8 cellular contexts compared by ENCODE assay signal in the genomic region with DNA sequence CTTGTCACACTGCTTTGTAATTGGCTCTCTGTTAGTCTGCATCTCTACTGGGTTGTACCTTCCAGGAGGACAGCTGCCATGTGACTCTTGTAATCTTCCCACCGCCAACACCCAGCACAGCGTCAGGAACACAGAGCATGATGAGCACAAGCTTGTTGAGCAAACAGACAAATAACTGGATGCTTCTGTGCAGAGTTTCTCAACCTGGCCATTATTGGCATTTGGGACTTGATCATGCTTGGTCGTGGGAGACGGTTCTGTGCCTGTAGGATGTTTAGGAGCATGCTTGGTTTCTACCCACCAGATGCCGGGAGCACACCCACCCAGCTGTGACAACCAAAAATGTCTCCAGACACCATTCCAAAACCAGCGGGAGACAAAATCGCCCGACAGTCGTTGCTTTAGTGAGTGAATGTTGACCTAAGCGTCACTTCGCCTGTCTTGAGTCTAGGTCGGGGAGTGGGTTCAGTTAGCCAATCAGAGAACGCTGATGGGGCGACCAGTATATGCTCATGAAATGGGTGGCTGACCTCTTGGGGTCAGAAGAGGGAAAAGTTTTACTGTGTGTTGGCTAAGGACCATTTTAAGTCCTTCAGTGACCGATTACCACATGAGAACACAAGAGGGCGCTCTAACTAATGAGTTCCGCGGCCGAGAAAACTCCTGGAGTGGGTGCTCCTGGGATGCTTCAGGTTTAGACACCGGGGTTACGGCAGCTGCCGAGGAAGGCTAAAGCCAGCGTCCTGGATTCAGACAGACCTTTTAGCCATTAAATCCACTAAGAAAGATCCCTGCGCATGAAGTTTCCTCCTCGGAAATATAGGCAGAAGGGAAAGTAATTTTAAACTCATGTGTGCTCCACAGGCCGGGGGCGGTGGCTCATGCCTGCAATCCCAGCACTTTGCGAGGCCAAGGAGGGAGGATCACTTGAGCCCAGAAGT. TPM values are rescaled to one million over a fixed set of nuclear protein-coding genes. Genes with fewer than 3 reads are reported as not detected.
DNase-seq lines count a peak whose midpoint lies in the region; ATAC-seq and TF ChIP-seq lines count a peak whose summit lies in the region.

No MANE protein-coding gene starts in this region.

- no peaks in the 10 kb centered on the region for H3K9me2 ChIP-seq in Loucy (replicated peaks; ENCODE audit: low read depth, low read length)

- H3K4me3 ChIP-seq in Loucy (ENCODE audit: low read length, poor library complexity, severe bottlenecking) = no peak overlapping the region
- H3K4me3 ChIP-seq in foreskin fibroblast (ENCODE audit: low read depth in 1 of 2, low read length in 2 of 2) = peak overlapping the region; percentile 11 to 31
- no peak overlapping the region for H3K4me3 ChIP-seq in osteoblast (ENCODE audit: insufficient read depth, low read length)

- no peaks in the 10 kb centered on the region for H3K36me3 Mint-ChIP-seq in activated T-helper 17 cell treated with anti-CD3 and anti-CD28 coated beads, Interleukin-2, amount 50 U/mL, for 72 hours (ENCODE audit: low read depth)
- H3K36me3 Mint-ChIP-seq in type B pancreatic cell = no peaks in the 10 kb centered on the region

- H3K4me1 ChIP-seq in Loucy (ENCODE audit: insufficient read depth, low read length, poor library complexity, severe bottlenecking) (peaks cover under 1% of the 10 kb centered on the region), osteoblast (ENCODE audit: insufficient read depth, low read length) (peaks cover 3% of the 10 kb centered on the region)

- H3K4me1 Mint-ChIP-seq in activated T-helper 17 cell treated with anti-CD3 and anti-CD28 coated beads, Interleukin-2, amount 50 U/mL, for 72 hours = no peaks in the 10 kb centered on the region
- H3K4me1 Mint-ChIP-seq in type B pancreatic cell (ENCODE audit: unreplicated experiment) = peaks cover 7% of the 10 kb centered on the region

- no peak overlapping the region for H3K27ac Mint-ChIP-seq in activated T-helper 17 cell treated with anti-CD3 and anti-CD28 coated beads, Interleukin-2, amount 50 U/mL, for 72 hours
- H3K27ac Mint-ChIP-seq in type B pancreatic cell = peak overlapping the region; percentile 36

- DNase-seq in DMS53 treated with DMSO at 0.1 percent for 48 hours (lab: John Stamatoyannopoulos, UW; ENCODE audit: unreplicated experiment) = peak; percentile 62
- DNase-seq in RPMI7951 (ENCODE audit: low read depth) = peak; percentile 86
- peak; percentile 50 to 84 for DNase-seq in foreskin fibroblast
- peak; percentile 94 for DNase-seq in osteoblast (ENCODE audit: insufficient read length, low spot score, missing footprints)
- no peak for DNase-seq in type B pancreatic cell (ENCODE audit: extremely low spot score, unreplicated experiment)
- no peak for DNase-seq in cortex of kidney (lab: John Stamatoyannopoulos, UW)

- H3K4me2 ChIP-seq in Loucy (ENCODE audit: low read depth, low read length, poor library complexity, severe bottlenecking) (no peak overlapping the region), osteoblast (ENCODE audit: insufficient read depth, low read length) (peak overlapping the region; percentile 70)

- H3K9me3 ChIP-seq in Loucy (ENCODE audit: insufficient read depth, low read depth, low read length) (no peaks in the 10 kb centered on the region), osteoblast (ENCODE audit: low read depth, low read length) (no peaks in the 10 kb centered on the region)

- H3K9me3 Mint-ChIP-seq in activated T-helper 17 cell treated with anti-CD3 and anti-CD28 coated beads, Interleukin-2, amount 50 U/mL, for 72 hours = no peaks in the 10 kb centered on the region
- no peaks in the 10 kb centered on the region for H3K9me3 Mint-ChIP-seq in type B pancreatic cell

- peaks cover 21% of the 10 kb centered on the region; the same call in 1 of the 2 replicates for H3K36me3 ChIP-seq in Loucy (ENCODE audit: insufficient read depth, low read length)
- H3K36me3 ChIP-seq in osteoblast (ENCODE audit: insufficient read depth, low read length) = no peaks in the 10 kb centered on the region

- H3K27ac ChIP-seq in osteoblast (ENCODE audit: low read depth, low read length) = no peak overlapping the region

- TF ChIP-seq CTCF in Loucy (conservative IDR thresholded peaks at IDR 0.05; ENCODE audit: low read length) = peak; percentile 88
- TF ChIP-seq CTCF in foreskin fibroblast (IDR thresholded peaks at IDR 0.05; ENCODE audit: low read depth, low read length) = peak; percentile 70
- peak; percentile 88 for TF ChIP-seq CTCF in osteoblast (IDR thresholded peaks at IDR 0.05; ENCODE audit: extremely low read depth, low read depth, low read length)
- peak; percentile 87 for TF ChIP-seq CTCF in type B pancreatic cell (conservative IDR thresholded peaks at IDR 0.05)

- no peaks in the 10 kb centered on the region for H3K27me3 Mint-ChIP-seq in activated T-helper 17 cell treated with anti-CD3 and anti-CD28 coated beads, Interleukin-2, amount 50 U/mL, for 72 hours
- no peaks in the 10 kb centered on the region for H3K27me3 Mint-ChIP-seq in type B pancreatic cell

- no peak overlapping the region for H3K9ac ChIP-seq in Loucy (ENCODE audit: low read depth, low read length, poor library complexity, severe bottlenecking)

- H3K27me3 ChIP-seq in Loucy (ENCODE audit: insufficient read depth, low read length, poor library complexity, severe bottlenecking) = no peaks in the 10 kb centered on the region
- H3K27me3 ChIP-seq in osteoblast (ENCODE audit: insufficient read depth, low read length) = no peaks in the 10 kb centered on the region

- peak; percentile 44 for ATAC-seq in activated T-helper 17 cell treated with anti-CD3 and anti-CD28 coated beads, Interleukin-2, amount 50 U/mL, for 72 hours (replicated peaks)

- peak overlapping the region; percentile 17 for H3K4me3 Mint-ChIP-seq in activated T-helper 17 cell treated with anti-CD3 and anti-CD28 coated beads, Interleukin-2, amount 50 U/mL, for 72 hours
- no peak overlapping the region for H3K4me3 Mint-ChIP-seq in type B pancreatic cell

- H3F3A ChIP-seq in Loucy (ENCODE audit: low read depth) = no peaks in the 10 kb centered on the region

- H4K20me1 ChIP-seq in Loucy (ENCODE audit: insufficient read depth, low read length, poor library complexity, severe bottlenecking) (no peaks in the 10 kb centered on the region), osteoblast (ENCODE audit: insufficient read depth, low read length) (no peaks in the 10 kb centered on the region)

- H3K79me2 ChIP-seq in Loucy (ENCODE audit: insufficient read depth, low read length) (no peaks in the 10 kb centered on the region), osteoblast (ENCODE audit: insufficient read depth, low read length) (no peaks in the 10 kb centered on the region)

- H2AFZ ChIP-seq in Loucy (ENCODE audit: low read length) = no peak overlapping the region
- peak overlapping the region; percentile 76 for H2AFZ ChIP-seq in osteoblast (ENCODE audit: low read length)

RNA-seq across cellular contexts. Expression of gene TEX2, which starts 57.8 kb away (rescaled TPM):
- total RNA-seq in RPMI7951 (2014; rRNA removed; shearing (Covaris generic)) = 13.4 and 16.7 TPM in 2 replicates
- 10 to 100 TPM in 1 of 2 donors, 1 to 10 TPM in 1; 9.4 to 14.9 TPM for total RNA-seq in activated T-helper 17 cell treated with anti-CD3 and anti-CD28 coated beads, Interleukin-2, amount 50 U/mL, for 72 hours
- total RNA-seq in osteoblast (17.7 and 20.6 TPM in 2 replicates), type B pancreatic cell (ENCODE audit: low replicate concordance) (20.4 and 23.3 TPM in 2 replicates)

Comparison
In these comparisons a context has a peak if more than half of its experiments do, and no peak if none do; other contexts are left out.
1. DNase-seq: peak in DMS53 treated with DMSO at 0.1 percent for 48 hours (single experiment), RPMI7951 (single experiment), foreskin fibroblast (2 of 2) and osteoblast (single experiment); none in type B pancreatic cell (single experiment) and cortex of kidney (single experiment).
2. H3K4me3 ChIP-seq: peak in foreskin fibroblast (2 of 2); none in Loucy (single experiment) and osteoblast (single experiment).
3. Peak in every context shown above with its lines, with median percentiles within 50 percentile points of each other: CTCF ChIP-seq.